In genomic region chr11:35943294-35943693, GRCh38 we compare ENCODE assay signal across 1 cellular context.
TF ChIP-seq lines count a peak whose summit lies in the region.

No MANE protein-coding gene starts in this region.

TF ChIP-seq in SK-N-SH, 30 proteins besides CTCF, POLR2A, EP300 and RAD21 (continued from another document):
- TF ChIP-seq, protein P1, sequence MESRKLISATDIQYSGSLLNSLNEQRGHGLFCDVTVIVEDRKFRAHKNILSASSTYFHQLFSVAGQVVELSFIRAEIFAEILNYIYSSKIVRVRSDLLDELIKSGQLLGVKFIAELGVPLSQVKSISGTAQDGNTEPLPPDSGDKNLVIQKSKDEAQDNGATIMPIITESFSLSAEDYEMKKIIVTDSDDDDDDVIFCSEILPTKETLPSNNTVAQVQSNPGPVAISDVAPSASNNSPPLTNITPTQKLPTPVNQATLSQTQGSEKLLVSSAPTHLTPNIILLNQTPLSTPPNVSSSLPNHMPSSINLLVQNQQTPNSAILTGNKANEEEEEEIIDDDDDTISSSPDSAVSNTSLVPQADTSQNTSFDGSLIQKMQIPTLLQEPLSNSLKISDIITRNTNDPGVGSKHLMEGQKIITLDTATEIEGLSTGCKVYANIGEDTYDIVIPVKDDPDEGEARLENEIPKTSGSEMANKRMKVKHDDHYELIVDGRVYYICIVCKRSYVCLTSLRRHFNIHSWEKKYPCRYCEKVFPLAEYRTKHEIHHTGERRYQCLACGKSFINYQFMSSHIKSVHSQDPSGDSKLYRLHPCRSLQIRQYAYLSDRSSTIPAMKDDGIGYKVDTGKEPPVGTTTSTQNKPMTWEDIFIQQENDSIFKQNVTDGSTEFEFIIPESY (IDR thresholded peaks at IDR 0.05; ENCODE audit: borderline replicate concordance, low read depth) = no peak
- TF ChIP-seq FOXM1 (IDR thresholded peaks at IDR 0.05; ENCODE audit: low read depth) = no peak
- TF ChIP-seq RCOR1 (IDR thresholded peaks at IDR 0.05; ENCODE audit: low read length) = no peak
- no peak for TF ChIP-seq SIN3A (IDR thresholded peaks at IDR 0.05; ENCODE audit: borderline replicate concordance, low read depth, low read length)
- no peak for TF ChIP-seq FOXJ3 (CRISPR knock-in tag; IDR thresholded peaks at IDR 0.05)
- no peak for TF ChIP-seq RXRA (IDR thresholded peaks at IDR 0.05; ENCODE audit: borderline replicate concordance, low read depth)
- no peak for TF ChIP-seq ELF1 (IDR thresholded peaks at IDR 0.05)
- TF ChIP-seq EZH2phosphoT487 (IDR thresholded peaks at IDR 0.05; ENCODE audit: borderline replicate concordance, low read depth) = no peak
- no peak for TF ChIP-seq NFIC (IDR thresholded peaks at IDR 0.05; ENCODE audit: borderline replicate concordance)
